In the genomic region with DNA sequence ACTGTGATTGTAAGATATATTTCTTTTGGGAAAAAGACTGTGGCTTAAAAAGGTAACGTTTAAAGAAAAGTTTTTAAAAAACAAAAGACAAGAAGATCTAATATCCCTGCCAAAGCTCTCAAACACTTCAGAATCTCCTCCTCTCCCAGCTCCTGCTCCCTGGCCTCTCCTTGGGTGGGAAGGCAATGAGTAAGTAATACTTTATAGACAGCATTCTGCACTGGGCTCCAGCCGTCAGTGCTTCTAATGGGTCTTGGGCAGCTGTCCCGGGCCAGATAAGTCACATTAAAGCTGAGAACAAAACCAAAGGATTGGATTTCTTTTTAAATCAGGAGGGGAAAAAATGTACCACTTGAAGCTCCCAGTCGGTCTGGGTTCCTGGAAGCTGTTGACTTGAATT, we compare ENCODE assay signal across 18 cellular contexts.
A peak's percentile ranks its signal among the peaks of the same experiment; 100 is the strongest.
DNase-seq lines count a peak whose midpoint lies in the region; ATAC-seq and TF ChIP-seq lines count a peak whose summit lies in the region.
"Had no signal": no experiment of that assay in that cellular context is flagged by ENCODE, and none has a peak within 500 bp of the region (broad histone marks: within the 10 kb centered on the region; RNA-seq: fewer than 3 reads in every experiment).

No MANE protein-coding gene starts in this region.

- H2AFZ ChIP-seq in osteoblast (ENCODE audit: low read length), result no peak overlapping the region

- H3K79me2 ChIP-seq in osteoblast (ENCODE audit: insufficient read depth, low read length), result no peaks in the 10 kb centered on the region

- no peak overlapping the region for H3K4me3 Mint-ChIP-seq in stimulated activated naive B cell treated with anti-CD40 and anti-IgM and Interleukin-4, amounts not matched to agents 10 μg/mL and 1 μg/mL and 100 μg/mL, for 72 hours
- H3K4me3 Mint-ChIP-seq: endodermal cell had no signal

- DNase-seq in GM04503 (ENCODE audit: low read depth) (peak; percentile 27), osteoblast (ENCODE audit: insufficient read length, low spot score, missing footprints) (peak; percentile 87), tibial artery (no peak)
- no peak for DNase-seq in stimulated activated naive B cell treated with anti-CD40 and anti-IgM and Interleukin-4, amounts not matched to agents 10 μg/mL and 1 μg/mL and 100 μg/mL, for 72 hours
- DNase-seq: activated naive CD4-positive, alpha-beta T cell treated with Interleukin-2 at 50 U/mL for 16 hours; DMS79 treated with DMSO at 0.1 percent for 48 hours; endodermal cell; islet precursor cell; posterior cingulate gyrus; stimulated activated CD4-positive, alpha-beta T cell treated with anti-CD3 and anti-CD28 coated beads, Interleukin-2, amount 100 ng/mL, for 24 hours; stimulated activated CD8-positive, alpha-beta memory T cell treated with anti-CD3 and anti-CD28 coated beads, Interleukin-4, amount 100 ng/mL, for 48 hours had no signal

- H3K9me3 Mint-ChIP-seq in stimulated activated naive B cell treated with anti-CD40 and anti-IgM and Interleukin-4, amounts not matched to agents 10 μg/mL and 1 μg/mL and 100 μg/mL, for 72 hours, result no peaks in the 10 kb centered on the region
- H3K9me3 Mint-ChIP-seq: endodermal cell had no signal

- H3K27me3 Mint-ChIP-seq in stimulated activated naive B cell treated with anti-CD40 and anti-IgM and Interleukin-4, amounts not matched to agents 10 μg/mL and 1 μg/mL and 100 μg/mL, for 72 hours, result peaks cover 33 to 38% of the 10 kb centered on the region in 2 donors

- H3K4me1 Mint-ChIP-seq in stimulated activated naive B cell treated with anti-CD40 and anti-IgM and Interleukin-4, amounts not matched to agents 10 μg/mL and 1 μg/mL and 100 μg/mL, for 72 hours, result peaks cover 9 to 14% of the 10 kb centered on the region in 2 donors

- no peak for TF ChIP-seq CTCF in osteoblast (IDR thresholded peaks at IDR 0.05; ENCODE audit: extremely low read depth, low read depth, low read length)
- no peak for TF ChIP-seq CTCF in tibial artery (IDR thresholded peaks at IDR 0.05)

- H3K27ac ChIP-seq in osteoblast (ENCODE audit: low read depth, low read length) (no peak overlapping the region), tibial artery (no peak overlapping the region)
- H3K27ac ChIP-seq: C4-2B, SJCRH30, tibial nerve had no signal

- peak; percentile 12 for ATAC-seq in GM19452 (IDR thresholded peaks at IDR 0.05; ENCODE audit: unreplicated experiment)
- ATAC-seq in HG03520 (IDR thresholded peaks at IDR 0.05; ENCODE audit: unreplicated experiment), result peak; percentile 13
- no peak for ATAC-seq in GM21529 (IDR thresholded peaks at IDR 0.05; ENCODE audit: unreplicated experiment)
- no peak for ATAC-seq in stimulated activated naive B cell treated with anti-CD40 and anti-IgM and Interleukin-4, amounts not matched to agents 10 μg/mL and 1 μg/mL and 100 μg/mL, for 72 hours (replicated peaks)

- intact Hi-C loops in tibial artery (cut with DNase I; ENCODE audit: low total_unique reads), result no loop called here

- H3K27me3 ChIP-seq in osteoblast (ENCODE audit: insufficient read depth, low read length) (no peaks in the 10 kb centered on the region), tibial artery (peaks cover 0 to 22% of the 10 kb centered on the region in 2 donors)
- H3K27me3 ChIP-seq: SJCRH30, tibial nerve had no signal

- H3K9me3 ChIP-seq in osteoblast (ENCODE audit: low read depth, low read length) (no peaks in the 10 kb centered on the region), tibial artery (no peaks in the 10 kb centered on the region)
- H3K9me3 ChIP-seq: SJCRH30, tibial nerve had no signal

- H4K20me1 ChIP-seq in osteoblast (ENCODE audit: insufficient read depth, low read length), result no peaks in the 10 kb centered on the region

- no peaks in the 10 kb centered on the region for H3K36me3 Mint-ChIP-seq in stimulated activated naive B cell treated with anti-CD40 and anti-IgM and Interleukin-4, amounts not matched to agents 10 μg/mL and 1 μg/mL and 100 μg/mL, for 72 hours

- H3K4me1 ChIP-seq in osteoblast (ENCODE audit: insufficient read depth, low read length) (peaks cover 33% of the 10 kb centered on the region), tibial artery (peaks cover 0 to 8% (median 3%) of the 10 kb centered on the region in 4 donors)
- H3K4me1 ChIP-seq: SJCRH30 had no signal

- H3K4me3 ChIP-seq in osteoblast (ENCODE audit: insufficient read depth, low read length), result no peak overlapping the region
- no peak overlapping the region for H3K4me3 ChIP-seq in tibial artery
- H3K4me3 ChIP-seq: GM12878, SJCRH30, tibial nerve had no signal

- no peak overlapping the region for H3K27ac Mint-ChIP-seq in stimulated activated naive B cell treated with anti-CD40 and anti-IgM and Interleukin-4, amounts not matched to agents 10 μg/mL and 1 μg/mL and 100 μg/mL, for 72 hours
- H3K27ac Mint-ChIP-seq: endodermal cell had no signal

- H3K4me2 ChIP-seq in osteoblast (ENCODE audit: insufficient read depth, low read length), result no peak overlapping the region

- H3K36me3 ChIP-seq in osteoblast (ENCODE audit: insufficient read depth, low read length) (peaks cover 32% of the 10 kb centered on the region), tibial artery (no peaks in the 10 kb centered on the region)
- H3K36me3 ChIP-seq: SJCRH30, tibial nerve had no signal

Comparison
In these comparisons a context has a peak if more than half of its experiments do, and no peak if none do; other contexts are left out.
1. DNase-seq: peak in GM04503 (single experiment) and osteoblast (single experiment); none in stimulated activated naive B cell treated with anti-CD40 and anti-IgM and Interleukin-4, amounts not matched to agents 10 μg/mL and 1 μg/mL and 100 μg/mL, for 72 hours (single experiment) and tibial artery (0 of 2).
2. ATAC-seq: peak in GM19452 (single experiment) and HG03520 (single experiment); none in GM21529 (single experiment) and stimulated activated naive B cell treated with anti-CD40 and anti-IgM and Interleukin-4, amounts not matched to agents 10 μg/mL and 1 μg/mL and 100 μg/mL, for 72 hours (0 of 2).